Comparison of ENCODE assay signal across 30 cellular contexts in the genomic region with DNA sequence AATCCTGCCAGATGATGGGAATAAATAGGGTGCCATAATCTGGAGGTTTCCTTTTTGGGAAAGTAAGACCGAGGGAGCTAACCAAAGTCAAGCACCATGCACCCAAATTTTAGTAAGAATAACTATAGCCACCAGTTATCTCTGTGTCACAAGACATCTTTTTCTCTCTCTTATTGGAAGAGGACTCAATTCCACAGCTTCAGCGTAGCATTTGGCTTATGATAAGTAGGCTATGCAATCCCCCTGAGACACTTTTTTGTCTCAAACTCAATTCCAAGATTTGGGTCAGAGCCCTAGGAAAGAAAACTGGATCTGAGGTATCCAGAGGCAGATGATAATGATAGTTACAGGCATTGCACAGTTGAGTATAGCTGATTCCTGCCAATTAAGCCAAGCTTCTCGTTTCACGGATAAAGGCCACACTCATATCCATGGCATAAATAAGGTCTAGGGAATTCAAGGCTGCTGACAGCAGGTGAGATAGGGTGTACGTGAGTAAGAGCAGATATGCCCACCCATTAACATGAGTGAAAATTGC.
"Had no signal": no experiment of that assay in that cellular context is flagged by ENCODE, and none has a peak within 500 bp of the region (broad histone marks: within the 10 kb centered on the region; RNA-seq: fewer than 3 reads in every experiment).

No MANE protein-coding gene starts in this region.

- H3K4me1 Mint-ChIP-seq: naive B cell; naive thymus-derived CD8-positive, alpha-beta T cell; neural progenitor cell; stimulated activated memory B cell treated with anti-CD40 and anti-IgM and Interleukin-4, amounts not matched to agents 10 μg/mL and 1 μg/mL and 100 μg/mL, for 72 hours had no signal

- H3K36me3 ChIP-seq: neural progenitor cell, ovary, right lobe of liver, spleen, stomach, thoracic aorta, thyroid gland, tibial nerve, upper lobe of left lung, vagina had no signal

- H3K9me3 Mint-ChIP-seq: nephron progenitor cell; neural progenitor cell; stimulated activated memory B cell treated with anti-CD40 and anti-IgM and Interleukin-4, amounts not matched to agents 10 μg/mL and 1 μg/mL and 100 μg/mL, for 72 hours had no signal

- ATAC-seq: naive thymus-derived CD8-positive, alpha-beta T cell; natural killer cell treated with Interleukin-12 subunit alpha and Interleukin-12 subunit beta and Interleukin-15 and Interleukin-18, amount 100 ng/mL, for 72 hours; psoas muscle; right lobe of liver; stimulated activated memory B cell treated with anti-CD40 and anti-IgM and Interleukin-4, amounts not matched to agents 10 μg/mL and 1 μg/mL and 100 μg/mL, for 72 hours; stimulated activated naive CD8-positive, alpha-beta T cell treated with anti-CD3 and anti-CD28 coated beads, Interleukin-15, Interleukin-2, amounts not matched to agents 100 U/mL and 50 U/mL, for 24 hours had no signal

- H3K4me3 ChIP-seq: neural progenitor cell, ovary, psoas muscle, right lobe of liver, skin epidermis, smooth muscle cell, spleen, stomach, thoracic aorta, thyroid gland, tibial nerve, upper lobe of left lung, vagina had no signal

- H3K27me3 Mint-ChIP-seq: naive B cell; naive thymus-derived CD8-positive, alpha-beta T cell; natural killer cell treated with Interleukin-12 subunit alpha and Interleukin-12 subunit beta and Interleukin-15 and Interleukin-18, amount 100 ng/mL, for 72 hours; progenitor cell of endocrine pancreas; stimulated activated memory B cell treated with anti-CD40 and anti-IgM and Interleukin-4, amounts not matched to agents 10 μg/mL and 1 μg/mL and 100 μg/mL, for 72 hours had no signal

- H3K27ac ChIP-seq: neural progenitor cell, ovary, parathyroid adenoma, psoas muscle, right lobe of liver, skin epidermis, spleen, stomach, thoracic aorta, thyroid gland, tibial nerve, upper lobe of left lung, vagina had no signal

- H3K4me3 Mint-ChIP-seq: naive B cell; naive thymus-derived CD8-positive, alpha-beta T cell; natural killer cell treated with Interleukin-12 subunit alpha and Interleukin-12 subunit beta and Interleukin-15 and Interleukin-18, amount 100 ng/mL, for 72 hours; nephron progenitor cell; neural progenitor cell; stimulated activated memory B cell treated with anti-CD40 and anti-IgM and Interleukin-4, amounts not matched to agents 10 μg/mL and 1 μg/mL and 100 μg/mL, for 72 hours had no signal

- DNase-seq: naive B cell; naive thymus-derived CD8-positive, alpha-beta T cell; nephron progenitor cell; occipital lobe; ovary; posterior cingulate gyrus; psoas muscle; right lobe of liver; spleen; stimulated activated CD4-positive, alpha-beta T cell treated with anti-CD3 and anti-CD28 coated beads, Interleukin-12 subunit alpha, Interleukin-12 subunit beta, amount 100 ng/mL, for 4 hours; stimulated activated CD4-positive, alpha-beta T cell treated with anti-CD3 and anti-CD28 coated beads, Interleukin-1b, Interleukin-23, amount 100 ng/mL, for 48 hours; stimulated activated CD4-positive, alpha-beta T cell treated with anti-CD3 and anti-CD28 coated beads, Interleukin-4, amount 100 ng/mL, for 1 hour; stimulated activated CD4-positive, alpha-beta T cell treated with anti-CD3 and anti-CD28 coated beads, Interleukin-4, amount 100 ng/mL, for 4 hours; stimulated activated CD8-positive, alpha-beta memory T cell treated with anti-CD3 and anti-CD28 coated beads, Interleukin-4, amount 100 ng/mL, for 48 hours; stimulated activated naive CD4-positive, alpha-beta T cell; stimulated activated naive CD8-positive, alpha-beta T cell treated with anti-CD3 and anti-CD28 coated beads, Interleukin-15, Interleukin-2, amounts not matched to agents 100 U/mL and 50 U/mL, for 24 hours; stomach; thyroid gland; trophoblast cell; upper lobe of left lung had no signal

- H3K36me3 Mint-ChIP-seq: naive B cell; naive thymus-derived CD8-positive, alpha-beta T cell; neural progenitor cell; stimulated activated memory B cell treated with anti-CD40 and anti-IgM and Interleukin-4, amounts not matched to agents 10 μg/mL and 1 μg/mL and 100 μg/mL, for 72 hours had no signal

- H3K9me3 ChIP-seq: ovary, psoas muscle, right lobe of liver, thoracic aorta, thyroid gland, tibial nerve, upper lobe of left lung, vagina had no signal

- H3K4me1 ChIP-seq: neural progenitor cell, parathyroid adenoma, psoas muscle, right lobe of liver, spleen, stomach, thyroid gland, tibial nerve, upper lobe of left lung, vagina had no signal

- H3K27ac Mint-ChIP-seq: naive B cell; naive thymus-derived CD8-positive, alpha-beta T cell; natural killer cell treated with Interleukin-12 subunit alpha and Interleukin-12 subunit beta and Interleukin-15 and Interleukin-18, amount 100 ng/mL, for 72 hours; neural progenitor cell; progenitor cell of endocrine pancreas; stimulated activated memory B cell treated with anti-CD40 and anti-IgM and Interleukin-4, amounts not matched to agents 10 μg/mL and 1 μg/mL and 100 μg/mL, for 72 hours had no signal

- H3K27me3 ChIP-seq: neural progenitor cell, ovary, right lobe of liver, spleen, stomach, thyroid gland, tibial nerve, upper lobe of left lung, vagina had no signal
